ENCODE assay signal across 8 cellular contexts in genomic region chr10:75294866-75295692, GRCh38. TPM values are rescaled to one million over a fixed set of nuclear protein-coding genes. Genes with fewer than 3 reads are reported as not detected.
A peak's percentile ranks its signal among the peaks of the same experiment; 100 is the strongest.
DNase-seq lines count a peak whose midpoint lies in the region; ATAC-seq and TF ChIP-seq lines count a peak whose summit lies in the region.

No MANE protein-coding gene starts in this region.

- no peaks in the 10 kb centered on the region for H3K36me3 Mint-ChIP-seq in CD8-positive, alpha-beta T cell
- H3K36me3 Mint-ChIP-seq in activated naive CD4-positive, alpha-beta T cell treated with anti-CD3 and anti-CD28 coated beads, Interleukin-2, amount 50 U/mL, for 24 hours, result no peaks in the 10 kb centered on the region

- in situ Hi-C loops in KBM-7 (cut with MboI; ENCODE audit: low pct_unique_long_range_greater_than_20kb, low sequenced_read_pairs), result no loop called here

- peak; percentile 14 to 82 (median 56) for DNase-seq in CD8-positive, alpha-beta T cell
- DNase-seq in KBM-7, result peak; percentile 60
- DNase-seq in SJSA1 (ENCODE audit: low read depth in 1 of 2, low spot score in 2 of 2), result peak; percentile 71 to 91
- peak; percentile 85 for DNase-seq in glomerular visceral epithelial cell (ENCODE audit: extremely low spot score)
- DNase-seq in omental fat pad (ENCODE audit: low spot score), result peak; percentile 32

- peak; percentile 37 for TF ChIP-seq CTCF in CD8-positive, alpha-beta T cell (IDR thresholded peaks at IDR 0.05)
- TF ChIP-seq CTCF in omental fat pad (IDR thresholded peaks at IDR 0.05), result no peak

- ATAC-seq in CD8-positive, alpha-beta T cell, result peak; percentile 84
- ATAC-seq in GM21367 (IDR thresholded peaks at IDR 0.05; ENCODE audit: unreplicated experiment) (peak; percentile 73), omental fat pad (ENCODE audit: low FRiP score) (peak; percentile 89)

- no peaks in the 10 kb centered on the region for H3K9me3 ChIP-seq in CD8-positive, alpha-beta T cell (ENCODE audit: low read length)
- no peaks in the 10 kb centered on the region for H3K9me3 ChIP-seq in SJSA1 (replicated peaks)

- no peaks in the 10 kb centered on the region for H3K27me3 ChIP-seq in CD8-positive, alpha-beta T cell (ENCODE audit: insufficient read depth, low read length)
- no peaks in the 10 kb centered on the region for H3K27me3 ChIP-seq in SJSA1 (replicated peaks)

- peaks cover 5% of the 10 kb centered on the region for H3K4me1 Mint-ChIP-seq in CD8-positive, alpha-beta T cell (ENCODE audit: low read depth)
- H3K4me1 Mint-ChIP-seq in activated naive CD4-positive, alpha-beta T cell treated with anti-CD3 and anti-CD28 coated beads, Interleukin-2, amount 50 U/mL, for 24 hours, result peaks cover 4% of the 10 kb centered on the region

- POLR2A ChIA-PET in CD8-positive, alpha-beta T cell (lab: Charles Lee), result interaction anchor here (0.6 kb wide), 1 partner anchor 1745 kb away, joined by 3 read pairs; no protein-coding TSS in a partner anchor

- peaks cover 7% of the 10 kb centered on the region for H3K27me3 Mint-ChIP-seq in CD8-positive, alpha-beta T cell (ENCODE audit: low read depth)
- peaks cover 7% of the 10 kb centered on the region for H3K27me3 Mint-ChIP-seq in activated naive CD4-positive, alpha-beta T cell treated with anti-CD3 and anti-CD28 coated beads, Interleukin-2, amount 50 U/mL, for 24 hours

- CTCF ChIA-PET in CD8-positive, alpha-beta T cell (lab: Charles Lee), result interaction anchor here (0.8 to 2.0 kb wide), 2 partner anchors 10 to 20 kb away, joined by 3 to 4 read pairs; no protein-coding TSS in a partner anchor

- H3K4me3 Mint-ChIP-seq in CD8-positive, alpha-beta T cell, result peak overlapping the region; percentile 84
- H3K4me3 Mint-ChIP-seq in activated naive CD4-positive, alpha-beta T cell treated with anti-CD3 and anti-CD28 coated beads, Interleukin-2, amount 50 U/mL, for 24 hours, result peak overlapping the region; percentile 85

- H3K9me3 Mint-ChIP-seq in CD8-positive, alpha-beta T cell, result no peaks in the 10 kb centered on the region
- H3K9me3 Mint-ChIP-seq in activated naive CD4-positive, alpha-beta T cell treated with anti-CD3 and anti-CD28 coated beads, Interleukin-2, amount 50 U/mL, for 24 hours, result peaks cover 7% of the 10 kb centered on the region

- H3K27ac Mint-ChIP-seq in CD8-positive, alpha-beta T cell, result peak overlapping the region; percentile 78
- peak overlapping the region; percentile 66 for H3K27ac Mint-ChIP-seq in activated naive CD4-positive, alpha-beta T cell treated with anti-CD3 and anti-CD28 coated beads, Interleukin-2, amount 50 U/mL, for 24 hours

- peak overlapping the region; percentile 76 for H3K4me3 ChIP-seq in CD8-positive, alpha-beta T cell (ENCODE audit: low read depth, low read length)
- H3K4me3 ChIP-seq in SJSA1, result peak overlapping the region; percentile 65

- H3K4me1 ChIP-seq in CD8-positive, alpha-beta T cell (ENCODE audit: insufficient read depth, low read length), result peaks cover 12% of the 10 kb centered on the region
- peaks cover 19% of the 10 kb centered on the region for H3K4me1 ChIP-seq in SJSA1 (replicated peaks)

- peak overlapping the region; percentile 46 for H3K27ac ChIP-seq in CD8-positive, alpha-beta T cell (ENCODE audit: low read depth, low read length)
- H3K27ac ChIP-seq in SJSA1 (peak overlapping the region; percentile 53), temporal lobe (ENCODE audit: low read depth, low read length) (peak overlapping the region; percentile 61)

- H3K36me3 ChIP-seq in CD8-positive, alpha-beta T cell (ENCODE audit: insufficient read depth, low read length), result no peaks in the 10 kb centered on the region
- H3K36me3 ChIP-seq in SJSA1, result no peaks in the 10 kb centered on the region

- intact Hi-C loops in CD8-positive, alpha-beta T cell (cut with DNase I, micrococcal nuclease), result loop anchor here in 1 of 2 experiments (1.0 kb wide), 1 partner anchor 60 kb away; the partner anchor contains the start of gene COMTD1

RNA-seq across cellular contexts. Expression of gene COMTD1, which starts 59.3 kb away (rescaled TPM):
- total RNA-seq in CD8-positive, alpha-beta T cell, result 1 to 10 TPM; 7.6 to 7.9 TPM
- 8.8 and 19.7 TPM in 2 replicates for total RNA-seq in SJSA1 (2014; rRNA removed; shearing (Covaris generic))
- total RNA-seq in omental fat pad (10 to 100 TPM; 16.1 to 30.6 (median 24.3) TPM), temporal lobe (19.9 TPM)

Comparison
In these comparisons a context has a peak if more than half of its experiments do, and no peak if none do; other contexts are left out.
1. Peak in every context shown above with its lines: DNase-seq, ATAC-seq, H3K4me3 ChIP-seq and H3K27ac ChIP-seq.
2. DNase-seq: peak in every context shown above with its lines; median percentile 85 in glomerular visceral epithelial cell; 81 in SJSA1; 60 in KBM-7; 56 in CD8-positive, alpha-beta T cell; 32 in omental fat pad.